In the genomic region with DNA sequence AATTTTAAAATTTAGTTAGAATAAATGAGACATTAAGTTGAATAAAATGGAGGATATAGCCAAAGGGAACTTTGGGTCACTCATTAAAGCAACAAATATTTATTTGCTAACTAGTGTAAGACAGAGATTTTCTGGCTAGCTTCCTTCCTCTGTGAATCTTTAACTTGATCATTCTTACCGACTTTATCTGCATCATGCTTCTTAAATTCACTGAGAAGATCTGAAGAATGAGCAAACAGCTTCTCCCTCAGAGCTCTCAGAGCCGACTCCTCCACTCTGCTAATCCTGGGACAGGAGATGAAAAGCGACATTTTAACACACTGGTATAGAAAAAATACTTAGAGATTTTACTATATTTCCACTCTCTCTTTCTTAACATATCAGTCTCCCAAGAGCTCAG, we compare ENCODE assay signal across 28 cellular contexts. TPM values are rescaled to one million over a fixed set of nuclear protein-coding genes. Genes with fewer than 3 reads are reported as not detected.
"Had no signal": no experiment of that assay in that cellular context is flagged by ENCODE, and none has a peak within 500 bp of the region (broad histone marks: within the 10 kb centered on the region; RNA-seq: fewer than 3 reads in every experiment).

No MANE protein-coding gene starts in this region.

- H3K36me3 ChIP-seq: left lung, lower lobe of right lung, ovary, sigmoid colon, spleen, suprapubic skin, thoracic aorta, tibial artery, upper lobe of right lung had no signal

- H3K4me1 ChIP-seq: left lung, lower lobe of right lung, sigmoid colon, spleen, suprapubic skin, tibial artery, upper lobe of right lung had no signal

- H3K9me3 ChIP-seq: left lung, lower lobe of right lung, ovary, sigmoid colon, suprapubic skin, thoracic aorta, tibial artery, upper lobe of right lung had no signal

- ATAC-seq: left colon; left lung; lower lobe of right lung; naive thymus-derived CD8-positive, alpha-beta T cell; right cardiac atrium; stimulated activated effector memory CD8-positive, alpha-beta T cell treated with anti-CD3 and anti-CD28 coated beads, Interleukin-12 subunit alpha, Interleukin-12 subunit beta, amount 100 ng/mL, for 72 hours; upper lobe of right lung had no signal

- H3K27ac ChIP-seq: left lung, lower lobe of right lung, ovary, sigmoid colon, spleen, suprapubic skin, thoracic aorta, tibial artery, upper lobe of right lung had no signal

- DNase-seq: hypothalamus; immature natural killer cell; left colon; left lung; lower lobe of right lung; mammary epithelial cell; mesenchymal stem cell; naive thymus-derived CD8-positive, alpha-beta T cell; nephron progenitor cell; ovary; retina; right cardiac atrium; sigmoid colon; small intestine; spleen; stimulated activated CD4-positive, alpha-beta T cell treated with anti-CD3 and anti-CD28 coated beads, Interleukin-4, amount 100 ng/mL, for 24 hours; stimulated activated naive CD4-positive, alpha-beta T cell; tibial artery; trophoblast cell; upper lobe of right lung had no signal

- H3K27me3 ChIP-seq: left lung, ovary, sigmoid colon, spleen, suprapubic skin, tibial artery, upper lobe of right lung had no signal

- H3K4me3 ChIP-seq: left lung, lower lobe of right lung, ovary, sigmoid colon, spleen, suprapubic skin, thoracic aorta, tibial artery, upper lobe of right lung had no signal

RNA-seq across cellular contexts. Expression of a gene that starts 35.1 kb away (rescaled TPM):
- total RNA-seq: kidney epithelial cell, left colon, left lung, lower lobe of right lung, mammary epithelial cell, mucosa of gallbladder, omental fat pad, ovary, progenitor cell of endocrine pancreas, pulmonary artery endothelial cell, right cardiac atrium, suprapubic skin, upper lobe of right lung had no signal
